28 cellular contexts compared by ENCODE assay signal in genomic region chr6:16090920-16091319, GRCh38.
"Had no signal": no experiment of that assay in that cellular context is flagged by ENCODE, and none has a peak within 500 bp of the region (broad histone marks: within the 10 kb centered on the region; RNA-seq: fewer than 3 reads in every experiment).

No MANE protein-coding gene starts in this region.

- H3K27ac ChIP-seq: stomach, suprapubic skin, testis, thoracic aorta, thyroid gland, tibial artery, tibial nerve, transverse colon, upper lobe of left lung, upper lobe of right lung, uterus, vagina had no signal

- H3K4me3 Mint-ChIP-seq: stimulated activated effector memory CD8-positive, alpha-beta T cell treated with anti-CD3 and anti-CD28 coated beads, Interleukin-12 subunit alpha, Interleukin-12 subunit beta, amount 100 ng/mL, for 72 hours; stimulated activated memory B cell treated with anti-CD40 and anti-IgM and Interleukin-4, amounts not matched to agents 10 μg/mL and 1 μg/mL and 100 μg/mL, for 72 hours; stimulated activated naive B cell treated with anti-CD40 and anti-IgM and Interleukin-4, amounts not matched to agents 10 μg/mL and 1 μg/mL and 100 μg/mL, for 72 hours; type B pancreatic cell had no signal

- H3K27me3 Mint-ChIP-seq: stimulated activated memory B cell treated with anti-CD40 and anti-IgM and Interleukin-4, amounts not matched to agents 10 μg/mL and 1 μg/mL and 100 μg/mL, for 72 hours; type B pancreatic cell had no signal

- H3K36me3 Mint-ChIP-seq: stimulated activated effector memory CD8-positive, alpha-beta T cell treated with anti-CD3 and anti-CD28 coated beads, Interleukin-12 subunit alpha, Interleukin-12 subunit beta, amount 100 ng/mL, for 72 hours; stimulated activated memory B cell treated with anti-CD40 and anti-IgM and Interleukin-4, amounts not matched to agents 10 μg/mL and 1 μg/mL and 100 μg/mL, for 72 hours; stimulated activated naive B cell treated with anti-CD40 and anti-IgM and Interleukin-4, amounts not matched to agents 10 μg/mL and 1 μg/mL and 100 μg/mL, for 72 hours; type B pancreatic cell had no signal

- H3K27me3 ChIP-seq: stomach, suprapubic skin, testis, thyroid gland, tibial artery, tibial nerve, transverse colon, upper lobe of left lung, upper lobe of right lung, uterus, vagina had no signal

- H3K4me3 ChIP-seq: stomach, suprapubic skin, testis, thoracic aorta, thyroid gland, tibial artery, tibial nerve, transverse colon, upper lobe of left lung, upper lobe of right lung, uterus, vagina had no signal

- FAIRE-seq: urothelium cell line had no signal

- DNase-seq: stimulated activated CD4-positive, alpha-beta T cell treated with anti-CD3 and anti-CD28 coated beads, Interleukin-2, amount 100 ng/mL, for 24 hours; stimulated activated CD4-positive, alpha-beta T cell treated with anti-CD3 and anti-CD28 coated beads, Interleukin-2, amount 100 ng/mL, for 48 hours; stimulated activated CD4-positive, alpha-beta T cell treated with anti-CD3 and anti-CD28 coated beads, Interleukin-4, amount 100 ng/mL, for 1 hour; stimulated activated CD4-positive, alpha-beta T cell treated with anti-CD3 and anti-CD28 coated beads, Interleukin-4, amount 100 ng/mL, for 24 hours; stimulated activated CD4-positive, alpha-beta T cell treated with anti-CD3 and anti-CD28 coated beads, Interleukin-4, amount 100 ng/mL, for 4 hours; stimulated activated CD8-positive, alpha-beta memory T cell treated with anti-CD3 and anti-CD28 coated beads, Interleukin-4, amount 100 ng/mL, for 48 hours; stimulated activated naive B cell treated with anti-CD40 and anti-IgM and Interleukin-4, amounts not matched to agents 10 μg/mL and 1 μg/mL and 100 μg/mL, for 72 hours; stimulated activated naive CD4-positive, alpha-beta T cell; stimulated activated naive CD4-positive, alpha-beta T cell treated with Interleukin-2 at 50 U/mL for 16 hours; stimulated activated naive CD8-positive, alpha-beta T cell treated with anti-CD3 and anti-CD28 coated beads, Interleukin-15, Interleukin-2, amounts not matched to agents 100 U/mL and 50 U/mL, for 24 hours; stomach; substantia nigra; testis; thyroid gland; tibial artery; transverse colon; trophoblast cell; upper lobe of left lung; upper lobe of right lung; uterus had no signal

- H3K36me3 ChIP-seq: stomach, suprapubic skin, thoracic aorta, thyroid gland, tibial artery, tibial nerve, transverse colon, upper lobe of left lung, upper lobe of right lung, uterus, vagina had no signal

- H3K9me3 Mint-ChIP-seq: stimulated activated effector memory CD8-positive, alpha-beta T cell treated with anti-CD3 and anti-CD28 coated beads, Interleukin-12 subunit alpha, Interleukin-12 subunit beta, amount 100 ng/mL, for 72 hours; stimulated activated memory B cell treated with anti-CD40 and anti-IgM and Interleukin-4, amounts not matched to agents 10 μg/mL and 1 μg/mL and 100 μg/mL, for 72 hours; stimulated activated naive B cell treated with anti-CD40 and anti-IgM and Interleukin-4, amounts not matched to agents 10 μg/mL and 1 μg/mL and 100 μg/mL, for 72 hours; type B pancreatic cell had no signal

- H3K4me1 ChIP-seq: testis, thyroid gland, tibial artery, tibial nerve, uterus, vagina had no signal

- H3K9me3 ChIP-seq: stomach, suprapubic skin, testis, thoracic aorta, thyroid gland, tibial artery, tibial nerve, transverse colon, upper lobe of left lung, upper lobe of right lung, uterus, vagina had no signal

- ATAC-seq: stimulated activated effector memory CD8-positive, alpha-beta T cell treated with anti-CD3 and anti-CD28 coated beads, Interleukin-12 subunit alpha, Interleukin-12 subunit beta, amount 100 ng/mL, for 72 hours; stimulated activated memory B cell treated with anti-CD40 and anti-IgM and Interleukin-4, amounts not matched to agents 10 μg/mL and 1 μg/mL and 100 μg/mL, for 72 hours; stimulated activated naive B cell treated with anti-CD40 and anti-IgM and Interleukin-4, amounts not matched to agents 10 μg/mL and 1 μg/mL and 100 μg/mL, for 72 hours; stimulated activated naive CD8-positive, alpha-beta T cell treated with anti-CD3 and anti-CD28 coated beads, Interleukin-15, Interleukin-2, amounts not matched to agents 100 U/mL and 50 U/mL, for 24 hours; upper lobe of right lung had no signal

- H3K27ac Mint-ChIP-seq: stimulated activated effector memory CD8-positive, alpha-beta T cell treated with anti-CD3 and anti-CD28 coated beads, Interleukin-12 subunit alpha, Interleukin-12 subunit beta, amount 100 ng/mL, for 72 hours; stimulated activated memory B cell treated with anti-CD40 and anti-IgM and Interleukin-4, amounts not matched to agents 10 μg/mL and 1 μg/mL and 100 μg/mL, for 72 hours; stimulated activated naive B cell treated with anti-CD40 and anti-IgM and Interleukin-4, amounts not matched to agents 10 μg/mL and 1 μg/mL and 100 μg/mL, for 72 hours; type B pancreatic cell had no signal

- H3K4me1 Mint-ChIP-seq: stimulated activated memory B cell treated with anti-CD40 and anti-IgM and Interleukin-4, amounts not matched to agents 10 μg/mL and 1 μg/mL and 100 μg/mL, for 72 hours; stimulated activated naive B cell treated with anti-CD40 and anti-IgM and Interleukin-4, amounts not matched to agents 10 μg/mL and 1 μg/mL and 100 μg/mL, for 72 hours had no signal
